Comparison of ENCODE assay signal across 8 cellular contexts in the genomic region with DNA sequence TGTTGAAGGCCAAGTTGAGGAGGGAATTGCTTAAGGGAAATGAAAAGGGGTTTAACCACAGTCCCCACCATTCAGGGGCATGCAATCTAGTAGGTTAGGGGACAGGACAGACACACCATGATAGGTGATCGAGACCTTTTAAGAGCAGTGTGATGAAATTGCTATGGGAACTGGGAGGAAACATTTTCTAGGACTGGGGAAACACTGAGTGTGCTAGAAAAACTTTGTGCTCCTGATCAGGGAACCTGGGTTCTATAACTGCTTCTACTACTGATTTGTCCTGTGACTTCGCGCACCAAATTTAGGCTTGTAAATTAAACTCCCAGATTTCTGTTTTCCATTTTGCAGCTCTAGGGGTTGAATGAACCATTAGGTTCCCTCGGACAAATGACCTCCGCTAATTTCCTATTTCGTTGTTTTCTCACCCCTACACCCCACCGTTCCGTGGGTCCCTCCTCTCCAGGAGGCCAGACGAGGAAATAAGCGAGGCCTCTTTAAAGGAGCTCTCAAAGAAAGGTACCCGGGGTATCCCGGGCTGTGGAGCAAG. TPM values are rescaled to one million over a fixed set of nuclear protein-coding genes. Genes with fewer than 3 reads are reported as not detected.
A peak's percentile ranks its signal among the peaks of the same experiment; 100 is the strongest.
DNase-seq lines count a peak whose midpoint lies in the region; ATAC-seq, FAIRE-seq and TF ChIP-seq lines count a peak whose summit lies in the region.

No MANE protein-coding gene starts in this region.

- H3K4me3 ChIP-seq in AG09309 (ENCODE audit: control insufficient read depth, low read depth, low read length) (peak overlapping the region; percentile 100), pancreas (peak overlapping the region; percentile 58 to 80 (median 74))

- H3K4me1 ChIP-seq in pancreas: peaks cover 5 to 18% (median 8%) of the 10 kb centered on the region in 3 donors

- no peaks in the 10 kb centered on the region for H3K9me3 ChIP-seq in pancreas

- TF ChIP-seq POLR2A in erythroblast (IDR thresholded peaks at IDR 0.05; ENCODE audit: low read length): no peak

- DNase-seq in AG09309 (ENCODE audit: low read depth) (no peak), RPMI7951 (ENCODE audit: low read depth) (peak; percentile 13), erythroblast (lab: John Stamatoyannopoulos, UW) (peak; percentile 60 to 70), pancreas (no peak), putamen (ENCODE audit: low spot score) (no peak), HPDE6-E6E7 (ENCODE audit: extremely low spot score) (no peak), NCI-H146 treated with DMSO at 0.1 percent for 48 hours (lab: John Stamatoyannopoulos, UW; ENCODE audit: unreplicated experiment) (no peak)

- WGBS in pancreas, 2 donors: 1% methylated on average over 12 of the region's 12 CpGs

- intact Hi-C loops in pancreas (cut with DNase I): no loop called here

- FAIRE-seq in pancreas (lab: Jason Lieb, UNC): no peak

- TF ChIP-seq CTCF in AG09309 (IDR thresholded peaks at IDR 0.05; ENCODE audit: control insufficient read depth, insufficient read depth, low read depth, low read length, missing control alignments) (no peak), pancreas (IDR thresholded peaks at IDR 0.05) (no peak)

- no peaks in the 10 kb centered on the region for H3K27me3 ChIP-seq in pancreas

- ATAC-seq in GM19467 (IDR thresholded peaks at IDR 0.05; ENCODE audit: unreplicated experiment) (peak; percentile 8), pancreas (peak in 3 of 4 donors; percentile 3 to 28 (median 18))

- H3K27ac ChIP-seq in pancreas: peak overlapping the region; percentile 43 to 74 (median 64)

- H3K36me3 ChIP-seq in pancreas: no peaks in the 10 kb centered on the region

RNA-seq across cellular contexts. Expression of gene LCLAT1, which starts 0.4 kb away (rescaled TPM):
- total RNA-seq in RPMI7951 (2014; rRNA removed; shearing (Covaris generic)): 17.5 and 20.3 TPM in 2 replicates
- 10 to 100 TPM in 4 of 6 donors, 1 to 10 TPM in 2; 6.1 to 15.0 (median 11.8) TPM for total RNA-seq in pancreas
- polyA plus RNA-seq in pancreas: 1 to 10 TPM; 2.0 to 4.3 TPM

Comparison
In these comparisons a context has a peak if more than half of its experiments do, and no peak if none do; other contexts are left out.
1. DNase-seq: peak in RPMI7951 (single experiment) and erythroblast (2 of 2); none in AG09309 (single experiment), pancreas (0 of 6), putamen (single experiment), HPDE6-E6E7 (single experiment) and NCI-H146 treated with DMSO at 0.1 percent for 48 hours (single experiment).